ENCODE assay signal across 1 cellular context in the genomic region with DNA sequence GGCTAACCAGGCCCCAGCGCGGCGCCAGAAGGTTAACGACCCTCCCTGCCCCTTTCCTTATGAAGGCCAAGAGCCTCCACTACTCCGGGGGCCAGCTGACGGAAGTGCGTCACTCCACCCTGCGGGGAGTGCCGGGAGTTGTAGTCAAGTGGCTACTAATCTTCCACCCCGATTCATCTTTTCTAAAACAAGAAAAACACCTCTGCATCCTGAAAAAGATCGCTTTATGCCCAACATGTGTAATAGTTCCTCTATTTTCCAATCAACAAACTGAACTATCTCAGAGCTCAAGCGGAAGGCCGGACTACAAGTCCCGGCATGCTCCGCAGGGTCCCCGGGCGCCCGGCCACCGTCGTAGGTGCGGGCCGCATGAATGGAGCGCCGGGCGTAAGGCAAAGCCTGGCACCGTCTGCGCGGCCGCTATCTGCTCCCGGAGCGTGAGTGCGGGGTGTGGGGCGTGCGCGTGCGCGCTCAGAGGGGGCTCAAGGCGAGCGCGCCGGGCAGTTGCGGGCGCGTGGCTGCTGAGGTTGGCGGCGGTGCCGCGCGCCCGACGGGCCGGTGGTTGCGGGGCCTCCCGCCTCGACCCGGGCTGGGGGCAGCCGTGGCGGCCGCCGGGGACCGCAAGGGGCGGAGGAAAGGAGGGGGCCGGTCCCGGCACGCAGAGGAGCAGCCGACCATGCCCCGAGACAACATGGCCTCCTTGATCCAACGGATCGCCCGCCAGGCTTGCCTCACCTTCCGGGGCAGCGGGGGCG.
TF ChIP-seq lines count a peak whose summit lies in the region.

A gene (plus strand): TSS at position 337 of the 755 bp plus-strand sequence. CDS start 340 bp downstream, at position 677.

TF ChIP-seq in HepG2, 621 proteins besides CTCF, POLR2A, EP300 and RAD21 (continued from another document):
- TF ChIP-seq, protein P1, sequence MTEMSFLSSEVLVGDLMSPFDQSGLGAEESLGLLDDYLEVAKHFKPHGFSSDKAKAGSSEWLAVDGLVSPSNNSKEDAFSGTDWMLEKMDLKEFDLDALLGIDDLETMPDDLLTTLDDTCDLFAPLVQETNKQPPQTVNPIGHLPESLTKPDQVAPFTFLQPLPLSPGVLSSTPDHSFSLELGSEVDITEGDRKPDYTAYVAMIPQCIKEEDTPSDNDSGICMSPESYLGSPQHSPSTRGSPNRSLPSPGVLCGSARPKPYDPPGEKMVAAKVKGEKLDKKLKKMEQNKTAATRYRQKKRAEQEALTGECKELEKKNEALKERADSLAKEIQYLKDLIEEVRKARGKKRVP (CRISPR knock-in tag; IDR thresholded peaks at IDR 0.05): no peak
- TF ChIP-seq NFE2 (CRISPR knock-in tag; IDR thresholded peaks at IDR 0.05): no peak
- TF ChIP-seq ZNF350 (CRISPR knock-in tag; IDR thresholded peaks at IDR 0.05; ENCODE audit: borderline replicate concordance, low read depth): peak; percentile 52
- TF ChIP-seq, protein P2, sequence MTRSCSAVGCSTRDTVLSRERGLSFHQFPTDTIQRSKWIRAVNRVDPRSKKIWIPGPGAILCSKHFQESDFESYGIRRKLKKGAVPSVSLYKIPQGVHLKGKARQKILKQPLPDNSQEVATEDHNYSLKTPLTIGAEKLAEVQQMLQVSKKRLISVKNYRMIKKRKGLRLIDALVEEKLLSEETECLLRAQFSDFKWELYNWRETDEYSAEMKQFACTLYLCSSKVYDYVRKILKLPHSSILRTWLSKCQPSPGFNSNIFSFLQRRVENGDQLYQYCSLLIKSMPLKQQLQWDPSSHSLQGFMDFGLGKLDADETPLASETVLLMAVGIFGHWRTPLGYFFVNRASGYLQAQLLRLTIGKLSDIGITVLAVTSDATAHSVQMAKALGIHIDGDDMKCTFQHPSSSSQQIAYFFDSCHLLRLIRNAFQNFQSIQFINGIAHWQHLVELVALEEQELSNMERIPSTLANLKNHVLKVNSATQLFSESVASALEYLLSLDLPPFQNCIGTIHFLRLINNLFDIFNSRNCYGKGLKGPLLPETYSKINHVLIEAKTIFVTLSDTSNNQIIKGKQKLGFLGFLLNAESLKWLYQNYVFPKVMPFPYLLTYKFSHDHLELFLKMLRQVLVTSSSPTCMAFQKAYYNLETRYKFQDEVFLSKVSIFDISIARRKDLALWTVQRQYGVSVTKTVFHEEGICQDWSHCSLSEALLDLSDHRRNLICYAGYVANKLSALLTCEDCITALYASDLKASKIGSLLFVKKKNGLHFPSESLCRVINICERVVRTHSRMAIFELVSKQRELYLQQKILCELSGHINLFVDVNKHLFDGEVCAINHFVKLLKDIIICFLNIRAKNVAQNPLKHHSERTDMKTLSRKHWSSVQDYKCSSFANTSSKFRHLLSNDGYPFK (CRISPR knock-in tag; IDR thresholded peaks at IDR 0.05; ENCODE audit: borderline replicate concordance): peak; percentile 49; the same call in 1 of the 2 replicates
- TF ChIP-seq HOXA7 (CRISPR knock-in tag; IDR thresholded peaks at IDR 0.05): no peak
- no peak for TF ChIP-seq ZNF572 (CRISPR knock-in tag; IDR thresholded peaks at IDR 0.05)
- 0 out of 2 replicates have a peak, but pooled peaks have one; percentile 2 for TF ChIP-seq ZSCAN20 (CRISPR knock-in tag; IDR thresholded peaks at IDR 0.05; ENCODE audit: borderline replicate concordance)
- TF ChIP-seq, protein P3, sequence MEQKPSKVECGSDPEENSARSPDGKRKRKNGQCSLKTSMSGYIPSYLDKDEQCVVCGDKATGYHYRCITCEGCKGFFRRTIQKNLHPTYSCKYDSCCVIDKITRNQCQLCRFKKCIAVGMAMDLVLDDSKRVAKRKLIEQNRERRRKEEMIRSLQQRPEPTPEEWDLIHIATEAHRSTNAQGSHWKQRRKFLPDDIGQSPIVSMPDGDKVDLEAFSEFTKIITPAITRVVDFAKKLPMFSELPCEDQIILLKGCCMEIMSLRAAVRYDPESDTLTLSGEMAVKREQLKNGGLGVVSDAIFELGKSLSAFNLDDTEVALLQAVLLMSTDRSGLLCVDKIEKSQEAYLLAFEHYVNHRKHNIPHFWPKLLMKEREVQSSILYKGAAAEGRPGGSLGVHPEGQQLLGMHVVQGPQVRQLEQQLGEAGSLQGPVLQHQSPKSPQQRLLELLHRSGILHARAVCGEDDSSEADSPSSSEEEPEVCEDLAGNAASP (CRISPR knock-in tag; IDR thresholded peaks at IDR 0.05; ENCODE audit: borderline replicate concordance): peak; percentile 50
- no peak for TF ChIP-seq ARNT2 (CRISPR knock-in tag; IDR thresholded peaks at IDR 0.05; ENCODE audit: low read depth)
- TF ChIP-seq, protein P4, sequence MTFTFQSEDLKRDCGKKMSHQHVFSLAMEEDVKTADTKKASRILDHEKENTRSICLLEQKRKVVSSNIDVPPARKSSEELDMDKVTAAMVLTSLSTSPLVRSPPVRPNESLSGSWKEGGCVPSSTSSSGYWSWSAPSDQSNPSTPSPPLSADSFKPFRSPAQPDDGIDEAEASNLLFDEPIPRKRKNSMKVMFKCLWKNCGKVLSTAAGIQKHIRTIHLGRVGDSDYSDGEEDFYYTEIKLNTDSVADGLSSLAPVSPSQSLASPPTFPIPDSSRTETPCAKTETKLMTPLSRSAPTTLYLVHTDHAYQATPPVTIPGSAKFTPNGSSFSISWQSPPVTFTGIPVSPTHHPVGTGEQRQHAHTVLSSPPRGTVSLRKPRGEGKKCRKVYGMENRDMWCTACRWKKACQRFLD (CRISPR knock-in tag; IDR thresholded peaks at IDR 0.05; ENCODE audit: borderline replicate concordance): no peak
- TF ChIP-seq NFE2L2 (IDR thresholded peaks at IDR 0.05; ENCODE audit: low read length): no peak
- TF ChIP-seq NFE2L1 (CRISPR knock-in tag; IDR thresholded peaks at IDR 0.05; ENCODE audit: borderline replicate concordance): no peak; the same call in 1 of the 2 replicates
- TF ChIP-seq KLF6 (CRISPR knock-in tag; IDR thresholded peaks at IDR 0.05): 0 out of 2 replicates have a peak, but pooled peaks have one; percentile 36
- 0 out of 2 replicates have a peak, but pooled peaks have one; percentile 73 for TF ChIP-seq SNAPC2 (CRISPR knock-in tag; IDR thresholded peaks at IDR 0.05)
- TF ChIP-seq SALL1 (CRISPR knock-in tag; IDR thresholded peaks at IDR 0.05): no peak
- peak; percentile 98 for TF ChIP-seq THAP11 (CRISPR knock-in tag; IDR thresholded peaks at IDR 0.05)
- no peak for TF ChIP-seq ZNF264 (CRISPR knock-in tag; IDR thresholded peaks at IDR 0.05)
- TF ChIP-seq ZNF678 (CRISPR knock-in tag; IDR thresholded peaks at IDR 0.05): no peak
- no peak for TF ChIP-seq FOXP1 (IDR thresholded peaks at IDR 0.05)
- TF ChIP-seq FOXP1 (CRISPR knock-in tag; IDR thresholded peaks at IDR 0.05): no peak
- no peak for TF ChIP-seq SIX4 (CRISPR knock-in tag; IDR thresholded peaks at IDR 0.05)
- TF ChIP-seq, protein P5, sequence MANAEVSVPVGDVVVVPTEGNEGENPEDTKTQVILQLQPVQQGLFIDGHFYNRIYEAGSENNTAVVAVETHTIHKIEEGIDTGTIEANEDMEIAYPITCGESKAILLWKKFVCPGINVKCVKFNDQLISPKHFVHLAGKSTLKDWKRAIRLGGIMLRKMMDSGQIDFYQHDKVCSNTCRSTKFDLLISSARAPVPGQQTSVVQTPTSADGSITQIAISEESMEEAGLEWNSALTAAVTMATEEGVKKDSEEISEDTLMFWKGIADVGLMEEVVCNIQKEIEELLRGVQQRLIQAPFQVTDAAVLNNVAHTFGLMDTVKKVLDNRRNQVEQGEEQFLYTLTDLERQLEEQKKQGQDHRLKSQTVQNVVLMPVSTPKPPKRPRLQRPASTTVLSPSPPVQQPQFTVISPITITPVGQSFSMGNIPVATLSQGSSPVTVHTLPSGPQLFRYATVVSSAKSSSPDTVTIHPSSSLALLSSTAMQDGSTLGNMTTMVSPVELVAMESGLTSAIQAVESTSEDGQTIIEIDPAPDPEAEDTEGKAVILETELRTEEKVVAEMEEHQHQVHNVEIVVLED (CRISPR knock-in tag; IDR thresholded peaks at IDR 0.05; ENCODE audit: borderline replicate concordance): peak; percentile 90
- TF ChIP-seq ZNF180 (CRISPR knock-in tag; IDR thresholded peaks at IDR 0.05; ENCODE audit: borderline replicate concordance, low read depth): no peak
- TF ChIP-seq ETV6 (CRISPR knock-in tag; conservative IDR thresholded peaks at IDR 0.05): no peak
- TF ChIP-seq, protein P6, sequence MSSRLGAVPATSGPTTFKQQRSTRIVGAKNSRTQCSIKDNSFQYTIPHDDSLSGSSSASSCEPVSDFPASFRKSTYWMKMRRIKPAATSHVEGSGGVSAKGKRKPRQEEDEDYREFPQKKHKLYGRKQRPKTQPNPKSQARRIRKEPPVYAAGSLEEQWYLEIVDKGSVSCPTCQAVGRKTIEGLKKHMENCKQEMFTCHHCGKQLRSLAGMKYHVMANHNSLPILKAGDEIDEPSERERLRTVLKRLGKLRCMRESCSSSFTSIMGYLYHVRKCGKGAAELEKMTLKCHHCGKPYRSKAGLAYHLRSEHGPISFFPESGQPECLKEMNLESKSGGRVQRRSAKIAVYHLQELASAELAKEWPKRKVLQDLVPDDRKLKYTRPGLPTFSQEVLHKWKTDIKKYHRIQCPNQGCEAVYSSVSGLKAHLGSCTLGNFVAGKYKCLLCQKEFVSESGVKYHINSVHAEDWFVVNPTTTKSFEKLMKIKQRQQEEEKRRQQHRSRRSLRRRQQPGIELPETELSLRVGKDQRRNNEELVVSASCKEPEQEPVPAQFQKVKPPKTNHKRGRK (CRISPR knock-in tag; IDR thresholded peaks at IDR 0.05): no peak
- TF ChIP-seq REL (CRISPR knock-in tag; conservative IDR thresholded peaks at IDR 0.05): no peak
- 0 out of 2 replicates have a peak, but pooled peaks have one; percentile 29 for TF ChIP-seq ZNF124 (CRISPR knock-in tag; IDR thresholded peaks at IDR 0.05)
- no peak for TF ChIP-seq BRD4 (CRISPR knock-in tag; IDR thresholded peaks at IDR 0.05)
- no peak for TF ChIP-seq HNRNPK (IDR thresholded peaks at IDR 0.05; ENCODE audit: low read depth, low read length, poor library complexity, severe bottlenecking)
- TF ChIP-seq ZC3H4 (CRISPR knock-in tag; IDR thresholded peaks at IDR 0.05; ENCODE audit: borderline replicate concordance): no peak
- peak; percentile 27 for TF ChIP-seq SKI (IDR thresholded peaks at IDR 0.05; ENCODE audit: partially characterized antibody)
- no peak for TF ChIP-seq FOXK2 (IDR thresholded peaks at IDR 0.05)
- peak; percentile 96 for TF ChIP-seq ZFY (CRISPR knock-in tag; IDR thresholded peaks at IDR 0.05)
- peak; percentile 67 for TF ChIP-seq DMAP1 (CRISPR knock-in tag; IDR thresholded peaks at IDR 0.05)
- no peak for TF ChIP-seq ZNF615 (CRISPR knock-in tag; IDR thresholded peaks at IDR 0.05; ENCODE audit: borderline replicate concordance)
- no peak for TF ChIP-seq ZFAT (CRISPR knock-in tag; conservative IDR thresholded peaks at IDR 0.05)
- TF ChIP-seq, protein P7, sequence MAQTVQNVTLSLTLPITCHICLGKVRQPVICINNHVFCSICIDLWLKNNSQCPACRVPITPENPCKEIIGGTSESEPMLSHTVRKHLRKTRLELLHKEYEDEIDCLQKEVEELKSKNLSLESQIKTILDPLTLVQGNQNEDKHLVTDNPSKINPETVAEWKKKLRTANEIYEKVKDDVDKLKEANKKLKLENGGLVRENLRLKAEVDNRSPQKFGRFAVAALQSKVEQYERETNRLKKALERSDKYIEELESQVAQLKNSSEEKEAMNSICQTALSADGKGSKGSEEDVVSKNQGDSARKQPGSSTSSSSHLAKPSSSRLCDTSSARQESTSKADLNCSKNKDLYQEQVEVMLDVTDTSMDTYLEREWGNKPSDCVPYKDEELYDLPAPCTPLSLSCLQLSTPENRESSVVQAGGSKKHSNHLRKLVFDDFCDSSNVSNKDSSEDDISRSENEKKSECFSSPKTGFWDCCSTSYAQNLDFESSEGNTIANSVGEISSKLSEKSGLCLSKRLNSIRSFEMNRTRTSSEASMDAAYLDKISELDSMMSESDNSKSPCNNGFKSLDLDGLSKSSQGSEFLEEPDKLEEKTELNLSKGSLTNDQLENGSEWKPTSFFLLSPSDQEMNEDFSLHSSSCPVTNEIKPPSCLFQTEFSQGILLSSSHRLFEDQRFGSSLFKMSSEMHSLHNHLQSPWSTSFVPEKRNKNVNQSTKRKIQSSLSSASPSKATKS (CRISPR knock-in tag; IDR thresholded peaks at IDR 0.05): no peak
- no peak for TF ChIP-seq FOXJ3 (CRISPR knock-in tag; IDR thresholded peaks at IDR 0.05; ENCODE audit: borderline replicate concordance)
- TF ChIP-seq, protein P8, sequence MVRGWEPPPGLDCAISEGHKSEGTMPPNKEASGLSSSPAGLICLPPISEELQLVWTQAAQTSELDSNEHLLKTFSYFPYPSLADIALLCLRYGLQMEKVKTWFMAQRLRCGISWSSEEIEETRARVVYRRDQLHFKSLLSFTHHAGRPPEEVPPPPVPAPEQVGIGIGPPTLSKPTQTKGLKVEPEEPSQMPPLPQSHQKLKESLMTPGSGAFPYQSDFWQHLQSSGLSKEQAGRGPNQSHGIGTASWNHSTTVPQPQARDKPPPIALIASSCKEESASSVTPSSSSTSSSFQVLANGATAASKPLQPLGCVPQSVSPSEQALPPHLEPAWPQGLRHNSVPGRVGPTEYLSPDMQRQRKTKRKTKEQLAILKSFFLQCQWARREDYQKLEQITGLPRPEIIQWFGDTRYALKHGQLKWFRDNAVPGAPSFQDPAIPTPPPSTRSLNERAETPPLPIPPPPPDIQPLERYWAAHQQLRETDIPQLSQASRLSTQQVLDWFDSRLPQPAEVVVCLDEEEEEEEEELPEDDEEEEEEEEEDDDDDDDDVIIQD (CRISPR knock-in tag; IDR thresholded peaks at IDR 0.05; ENCODE audit: low read depth): no peak
- no peak; the same call in 1 of the 2 replicates for TF ChIP-seq TGIF2 (CRISPR knock-in tag; IDR thresholded peaks at IDR 0.05)
- TF ChIP-seq MXI1 (IDR thresholded peaks at IDR 0.05; ENCODE audit: borderline replicate concordance, low read depth, low read length): peak; percentile 59; the same call in 2 of the 3 replicates
- TF ChIP-seq AHR (CRISPR knock-in tag; IDR thresholded peaks at IDR 0.05): no peak; the same call in 1 of the 2 replicates
- no peak for TF ChIP-seq ZNF549 (CRISPR knock-in tag; IDR thresholded peaks at IDR 0.05)
- no peak for TF ChIP-seq ZNF75D (CRISPR knock-in tag; IDR thresholded peaks at IDR 0.05; ENCODE audit: borderline replicate concordance)
- TF ChIP-seq EZH2 (conservative IDR thresholded peaks at IDR 0.05; ENCODE audit: low read depth, low read length): no peak
- no peak for TF ChIP-seq ZNF720 (CRISPR knock-in tag; IDR thresholded peaks at IDR 0.05)
- TF ChIP-seq CHCHD3 (CRISPR knock-in tag; IDR thresholded peaks at IDR 0.05): no peak
- no peak for TF ChIP-seq SP5 (CRISPR knock-in tag; IDR thresholded peaks at IDR 0.05; ENCODE audit: borderline replicate concordance, low read depth)
- no peak for TF ChIP-seq ARNT (IDR thresholded peaks at IDR 0.05)
